Comparison of ENCODE assay signal across 1 cellular context in the genomic region with DNA sequence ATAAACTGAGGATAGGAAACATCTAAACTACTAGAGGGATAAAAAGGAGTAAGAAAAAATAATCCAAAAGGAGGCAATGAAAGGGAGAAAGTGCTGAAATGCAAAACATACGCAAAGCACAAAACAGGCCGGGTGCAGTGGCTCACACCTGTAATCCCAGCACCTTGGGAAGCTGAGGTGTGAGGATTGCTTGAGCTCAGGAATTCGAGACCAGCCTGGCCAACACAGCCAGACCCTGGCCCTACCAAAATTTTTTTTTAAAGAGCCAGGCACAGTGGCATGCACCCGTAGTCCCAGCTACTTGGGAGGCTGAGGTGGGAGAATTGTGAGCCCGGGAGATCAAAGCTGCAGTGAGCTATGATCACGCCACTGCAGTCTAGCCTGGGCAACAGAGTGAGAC.
A peak's percentile ranks its signal among the peaks of the same experiment; 100 is the strongest.
TF ChIP-seq lines count a peak whose summit lies in the region.

No MANE protein-coding gene starts in this region.

TF ChIP-seq in K562, 482 proteins besides CTCF, POLR2A, EP300 and RAD21:
- TF ChIP-seq NFRKB (IDR thresholded peaks at IDR 0.05; ENCODE audit: low read depth) (no peak), C11orf30 (IDR thresholded peaks at IDR 0.05; ENCODE audit: low read depth) (peak; percentile 31; the same call in 1 of the 2 replicates), TBL1XR1 (IDR thresholded peaks at IDR 0.05; ENCODE audit: low read length in 2 of 2) (no peak), ZNF121 (CRISPR knock-in tag; conservative IDR thresholded peaks at IDR 0.05) (peak; percentile 74), KDM4B (IDR thresholded peaks at IDR 0.05; ENCODE audit: borderline replicate concordance in 2 of 2, low read depth in 1 of 2) (no peak), RBM25 (IDR thresholded peaks at IDR 0.05; ENCODE audit: low read depth, low read length, severe bottlenecking) (no peak), ZNF174 (CRISPR knock-in tag; IDR thresholded peaks at IDR 0.05) (no peak), MYBL2 (IDR thresholded peaks at IDR 0.05; ENCODE audit: low read depth) (no peak), MYBL2 (CRISPR knock-in tag; IDR thresholded peaks at IDR 0.05; ENCODE audit: borderline replicate concordance) (no peak), BRCA1 (IDR thresholded peaks at IDR 0.05) (no peak), BRCA1 (CRISPR knock-in tag; IDR thresholded peaks at IDR 0.05) (no peak), ZNF316 (IDR thresholded peaks at IDR 0.05) (peak; percentile 35; the same call in 1 of the 2 replicates), POLR3A (IDR thresholded peaks at IDR 0.05; ENCODE audit: borderline replicate concordance, extremely low read depth, insufficient read depth, insufficient read length) (no peak), POLR2H (tag; IDR thresholded peaks at IDR 0.05; ENCODE audit: low read depth) (no peak), CEBPG (CRISPR knock-in tag; IDR thresholded peaks at IDR 0.05) (no peak), CEBPG (tag; conservative IDR thresholded peaks at IDR 0.05 in 1 of 2, IDR thresholded peaks at IDR 0.05 in 1 of 2) (no peak), SUPT5H (IDR thresholded peaks at IDR 0.05) (no peak)
- TF ChIP-seq, protein P1, sequence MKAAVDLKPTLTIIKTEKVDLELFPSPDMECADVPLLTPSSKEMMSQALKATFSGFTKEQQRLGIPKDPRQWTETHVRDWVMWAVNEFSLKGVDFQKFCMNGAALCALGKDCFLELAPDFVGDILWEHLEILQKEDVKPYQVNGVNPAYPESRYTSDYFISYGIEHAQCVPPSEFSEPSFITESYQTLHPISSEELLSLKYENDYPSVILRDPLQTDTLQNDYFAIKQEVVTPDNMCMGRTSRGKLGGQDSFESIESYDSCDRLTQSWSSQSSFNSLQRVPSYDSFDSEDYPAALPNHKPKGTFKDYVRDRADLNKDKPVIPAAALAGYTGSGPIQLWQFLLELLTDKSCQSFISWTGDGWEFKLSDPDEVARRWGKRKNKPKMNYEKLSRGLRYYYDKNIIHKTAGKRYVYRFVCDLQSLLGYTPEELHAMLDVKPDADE (conservative IDR thresholded peaks at IDR 0.05; ENCODE audit: control insufficient read depth, low read depth, low read length): no peak
- TF ChIP-seq, protein P2, sequence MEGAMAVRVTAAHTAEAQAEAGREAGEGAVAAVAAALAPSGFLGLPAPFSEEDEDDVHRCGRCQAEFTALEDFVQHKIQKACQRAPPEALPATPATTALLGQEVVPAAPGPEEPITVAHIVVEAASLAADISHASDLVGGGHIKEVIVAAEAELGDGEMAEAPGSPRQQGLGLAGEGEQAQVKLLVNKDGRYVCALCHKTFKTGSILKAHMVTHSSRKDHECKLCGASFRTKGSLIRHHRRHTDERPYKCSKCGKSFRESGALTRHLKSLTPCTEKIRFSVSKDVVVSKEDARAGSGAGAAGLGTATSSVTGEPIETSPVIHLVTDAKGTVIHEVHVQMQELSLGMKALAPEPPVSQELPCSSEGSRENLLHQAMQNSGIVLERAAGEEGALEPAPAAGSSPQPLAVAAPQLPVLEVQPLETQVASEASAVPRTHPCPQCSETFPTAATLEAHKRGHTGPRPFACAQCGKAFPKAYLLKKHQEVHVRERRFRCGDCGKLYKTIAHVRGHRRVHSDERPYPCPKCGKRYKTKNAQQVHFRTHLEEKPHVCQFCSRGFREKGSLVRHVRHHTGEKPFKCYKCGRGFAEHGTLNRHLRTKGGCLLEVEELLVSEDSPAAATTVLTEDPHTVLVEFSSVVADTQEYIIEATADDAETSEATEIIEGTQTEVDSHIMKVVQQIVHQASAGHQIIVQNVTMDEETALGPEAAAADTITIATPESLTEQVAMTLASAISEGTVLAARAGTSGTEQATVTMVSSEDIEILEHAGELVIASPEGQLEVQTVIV (CRISPR knock-in tag; IDR thresholded peaks at IDR 0.05; ENCODE audit: borderline replicate concordance): no peak
- TF ChIP-seq, protein P3, sequence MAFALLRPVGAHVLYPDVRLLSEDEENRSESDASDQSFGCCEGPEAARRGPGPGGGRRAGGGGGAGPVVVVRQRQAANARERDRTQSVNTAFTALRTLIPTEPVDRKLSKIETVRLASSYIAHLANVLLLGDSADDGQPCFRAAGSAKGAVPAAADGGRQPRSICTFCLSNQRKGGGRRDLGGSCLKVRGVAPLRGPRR (CRISPR knock-in tag; IDR thresholded peaks at IDR 0.05): no peak
